9 cellular contexts compared by ENCODE assay signal in the genomic region with DNA sequence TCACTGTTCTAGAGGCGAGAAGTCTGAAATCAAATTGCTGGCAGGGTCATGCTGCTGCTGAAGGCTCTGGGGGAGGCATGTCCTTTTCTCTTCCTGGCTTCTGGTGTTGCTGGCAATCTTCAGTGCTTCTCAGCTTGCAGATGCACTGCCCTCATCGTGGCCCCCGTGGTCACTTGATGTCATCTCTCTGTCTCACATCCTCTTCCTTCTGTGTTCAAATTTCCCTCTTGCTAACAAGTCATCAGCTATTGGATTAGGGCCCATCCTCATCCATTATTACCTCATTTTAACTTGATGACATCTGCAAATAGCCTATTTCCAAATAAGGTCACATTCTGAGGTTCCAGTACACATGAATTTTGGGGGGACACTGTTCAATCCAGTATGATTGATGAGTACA. TPM values are rescaled to one million over a fixed set of nuclear protein-coding genes. Genes with fewer than 3 reads are reported as not detected.
DNase-seq lines count a peak whose midpoint lies in the region; ATAC-seq and TF ChIP-seq lines count a peak whose summit lies in the region.
"Had no signal": no experiment of that assay in that cellular context is flagged by ENCODE, and none has a peak within 500 bp of the region (broad histone marks: within the 10 kb centered on the region; RNA-seq: fewer than 3 reads in every experiment).

No MANE protein-coding gene starts in this region.

- H3K27me3 ChIP-seq in upper lobe of right lung: no peaks in the 10 kb centered on the region

- TF ChIP-seq CTCF in upper lobe of right lung (IDR thresholded peaks at IDR 0.05): no peak

- intact Hi-C loops in Right ventricle myocardium inferior (cut with DNase I): no loop called here
- intact Hi-C loops in cardiac septum (cut with DNase I): no loop called here
- intact Hi-C loops in left cardiac atrium (cut with DNase I): loop anchor here in 1 of 2 donors (5.0 kb wide), 1 partner anchor 41 kb away; no protein-coding TSS in a partner anchor
- intact Hi-C loops in upper lobe of right lung (cut with DNase I): no loop called here

- no peaks in the 10 kb centered on the region for H3K9me3 ChIP-seq in upper lobe of right lung

- ATAC-seq in Right ventricle myocardium inferior: peak; percentile 33
- ATAC-seq in left cardiac atrium: peak; percentile 39 to 48
- peak; percentile 49 for ATAC-seq in upper lobe of right lung
- ATAC-seq in HG03469 (IDR thresholded peaks at IDR 0.05; ENCODE audit: unreplicated experiment): no peak

- H3K4me1 ChIP-seq in upper lobe of right lung: peaks cover 33% of the 10 kb centered on the region

- no peaks in the 10 kb centered on the region for H3K36me3 ChIP-seq in upper lobe of right lung

- H3K27ac ChIP-seq in upper lobe of right lung: no peak overlapping the region

- peak; percentile 82 for DNase-seq in Right ventricle myocardium inferior (ENCODE audit: missing footprints)
- no peak for DNase-seq in cardiac septum (ENCODE audit: low spot score)
- DNase-seq in RKO (ENCODE audit: low spot score): peak; percentile 35
- DNase-seq in left cardiac atrium: no peak
- DNase-seq in upper lobe of right lung: peak; percentile 71
- DNase-seq in NCI-H146 treated with DMSO at 0.1 percent for 48 hours (lab: John Stamatoyannopoulos, UW; ENCODE audit: unreplicated experiment): no peak
- DNase-seq in NCI-H69 (lab: John Stamatoyannopoulos, UW): no peak
- DNase-seq: naive thymus-derived CD8-positive, alpha-beta T cell had no signal

- no peak overlapping the region for H3K4me3 ChIP-seq in upper lobe of right lung

RNA-seq across cellular contexts. Expression of gene SRGN, which starts 36.6 kb away (rescaled TPM):
- 50.2 TPM for total RNA-seq in Right ventricle myocardium inferior
- 52.1 TPM for total RNA-seq in cardiac septum
- total RNA-seq in left cardiac atrium: 100 to 1,000 TPM in 1 of 2 donors, 10 to 100 TPM in 1; 89.7 to 121 TPM
- 225 TPM for total RNA-seq in upper lobe of right lung

Comparison
In these comparisons a context has a peak if more than half of its experiments do, and no peak if none do; other contexts are left out.
1. DNase-seq: peak in Right ventricle myocardium inferior (single experiment), RKO (single experiment) and upper lobe of right lung (single experiment); none in cardiac septum (single experiment), left cardiac atrium (single experiment), NCI-H146 treated with DMSO at 0.1 percent for 48 hours (single experiment) and NCI-H69 (single experiment).